9 cellular contexts compared by ENCODE assay signal in the genomic region with DNA sequence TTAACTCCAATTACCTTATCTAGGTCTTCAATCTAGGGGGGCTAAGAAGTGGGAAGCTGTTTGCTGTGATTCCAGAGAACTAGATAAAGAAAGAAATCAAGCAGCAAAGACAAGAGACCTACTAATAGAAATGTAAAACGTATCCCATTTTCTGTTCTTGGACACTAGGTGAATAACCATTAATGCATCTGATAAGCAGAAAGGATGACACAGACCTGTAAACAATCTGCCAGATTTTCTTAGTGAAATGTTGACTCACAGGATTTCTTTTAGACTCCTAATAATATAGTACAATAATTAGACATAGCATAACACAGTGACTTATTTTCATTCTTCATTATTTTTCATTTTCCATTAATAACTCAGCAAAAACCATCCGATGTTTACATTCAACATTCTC. TPM values are rescaled to one million over a fixed set of nuclear protein-coding genes. Genes with fewer than 3 reads are reported as not detected.
A peak's percentile ranks its signal among the peaks of the same experiment; 100 is the strongest.
DNase-seq lines count a peak whose midpoint lies in the region; ATAC-seq and TF ChIP-seq lines count a peak whose summit lies in the region.
"Had no signal": no experiment of that assay in that cellular context is flagged by ENCODE, and none has a peak within 500 bp of the region (broad histone marks: within the 10 kb centered on the region; RNA-seq: fewer than 3 reads in every experiment).

No MANE protein-coding gene starts in this region.

- DNase-seq in HAP-1 (ENCODE audit: low spot score in 2 of 2) (no peak), RWPE2 (ENCODE audit: low spot score) (no peak), osteocyte (ENCODE audit: extremely low spot score, unreplicated experiment) (no peak), NCI-H1092 (lab: John Stamatoyannopoulos, UW) (no peak), NCI-H524 treated with DMSO at 0.1 percent for 48 hours (lab: John Stamatoyannopoulos, UW) (no peak)
- no peak for DNase-seq in activated effector memory CD4-positive, alpha-beta T cell treated with Interleukin-2 at 50 U/mL for 16 hours

- no peak for ATAC-seq in RWPE2 (ENCODE audit: low read depth)

- H3K27me3 ChIP-seq in HAP-1 (ENCODE audit: low read depth) (peaks cover 5% of the 10 kb centered on the region; the same call in 1 of the 2 replicates), RWPE2 (ENCODE audit: insufficient read depth, poor library complexity, severe bottlenecking) (no peaks in the 10 kb centered on the region), endocrine pancreas (ENCODE audit: control insufficient read depth, insufficient read depth, low read length) (no peaks in the 10 kb centered on the region)
- H3K27me3 ChIP-seq: foreskin keratinocyte had no signal

- H3K9me3 ChIP-seq in HAP-1: no peaks in the 10 kb centered on the region; the same call in 1 of the 2 replicates
- no peaks in the 10 kb centered on the region for H3K9me3 ChIP-seq in RWPE2 (ENCODE audit: severe bottlenecking)
- H3K9me3 ChIP-seq in endocrine pancreas (ENCODE audit: control insufficient read depth, low read length): no peaks in the 10 kb centered on the region

- H3K27ac Mint-ChIP-seq in osteocyte (ENCODE audit: unreplicated experiment): peak overlapping the region; percentile 92

- H3K4me3 Mint-ChIP-seq in osteocyte (ENCODE audit: unreplicated experiment): peak overlapping the region; percentile 93

- H3K4me1 Mint-ChIP-seq in osteocyte (ENCODE audit: unreplicated experiment): peaks cover 22% of the 10 kb centered on the region

- no peak overlapping the region for H3K27ac ChIP-seq in RWPE2 (ENCODE audit: poor library complexity, severe bottlenecking)
- H3K27ac ChIP-seq: foreskin keratinocyte, HL-60 had no signal

- peak overlapping the region; percentile 69 for H3K4me3 ChIP-seq in HAP-1
- H3K4me3 ChIP-seq in RWPE2 (ENCODE audit: severe bottlenecking): peak overlapping the region; percentile 59
- peak overlapping the region; percentile 59 for H3K4me3 ChIP-seq in endocrine pancreas (ENCODE audit: control insufficient read depth, insufficient read depth, low read length)

- TF ChIP-seq CTCF in RWPE2 (IDR thresholded peaks at IDR 0.05; ENCODE audit: poor library complexity, severe bottlenecking): no peak
- TF ChIP-seq CTCF in osteocyte (IDR thresholded peaks at IDR 0.05): no peak

- no peaks in the 10 kb centered on the region for H3K9me3 Mint-ChIP-seq in osteocyte (ENCODE audit: unreplicated experiment)

- peaks cover 4% of the 10 kb centered on the region for H3K4me1 ChIP-seq in HAP-1
- peaks cover 11% of the 10 kb centered on the region for H3K4me1 ChIP-seq in RWPE2 (ENCODE audit: insufficient read depth, poor library complexity, severe bottlenecking)
- peaks cover 9% of the 10 kb centered on the region for H3K4me1 ChIP-seq in endocrine pancreas (ENCODE audit: control insufficient read depth, insufficient read depth, low read length)

- H3K36me3 ChIP-seq in HAP-1 (replicated peaks) (no peaks in the 10 kb centered on the region), RWPE2 (ENCODE audit: low read depth) (peaks cover 11% of the 10 kb centered on the region), endocrine pancreas (ENCODE audit: control insufficient read depth, insufficient read depth, low read length) (no peaks in the 10 kb centered on the region)

- H3K36me3 Mint-ChIP-seq in osteocyte (ENCODE audit: unreplicated experiment): peaks cover 12% of the 10 kb centered on the region

- no peaks in the 10 kb centered on the region for H3K27me3 Mint-ChIP-seq in osteocyte (ENCODE audit: unreplicated experiment)

- in situ Hi-C loops in HAP-1 (cut with MboI; ENCODE audit: low sequenced_read_pairs): no loop called here

- H3K9ac ChIP-seq in endocrine pancreas (ENCODE audit: control insufficient read depth, insufficient read depth, low read length): no peak overlapping the region

RNA-seq across cellular contexts. Expression of a gene that starts 1.3 kb away (rescaled TPM):
- total RNA-seq in osteocyte: 11.0 and 11.4 TPM in 2 replicates

RNA-seq across cellular contexts. Expression of a gene that starts 23.9 kb away (rescaled TPM):
- total RNA-seq in osteocyte: 12.2 and 12.8 TPM in 2 replicates
